1 cellular context compared by ENCODE assay signal in the genomic region with DNA sequence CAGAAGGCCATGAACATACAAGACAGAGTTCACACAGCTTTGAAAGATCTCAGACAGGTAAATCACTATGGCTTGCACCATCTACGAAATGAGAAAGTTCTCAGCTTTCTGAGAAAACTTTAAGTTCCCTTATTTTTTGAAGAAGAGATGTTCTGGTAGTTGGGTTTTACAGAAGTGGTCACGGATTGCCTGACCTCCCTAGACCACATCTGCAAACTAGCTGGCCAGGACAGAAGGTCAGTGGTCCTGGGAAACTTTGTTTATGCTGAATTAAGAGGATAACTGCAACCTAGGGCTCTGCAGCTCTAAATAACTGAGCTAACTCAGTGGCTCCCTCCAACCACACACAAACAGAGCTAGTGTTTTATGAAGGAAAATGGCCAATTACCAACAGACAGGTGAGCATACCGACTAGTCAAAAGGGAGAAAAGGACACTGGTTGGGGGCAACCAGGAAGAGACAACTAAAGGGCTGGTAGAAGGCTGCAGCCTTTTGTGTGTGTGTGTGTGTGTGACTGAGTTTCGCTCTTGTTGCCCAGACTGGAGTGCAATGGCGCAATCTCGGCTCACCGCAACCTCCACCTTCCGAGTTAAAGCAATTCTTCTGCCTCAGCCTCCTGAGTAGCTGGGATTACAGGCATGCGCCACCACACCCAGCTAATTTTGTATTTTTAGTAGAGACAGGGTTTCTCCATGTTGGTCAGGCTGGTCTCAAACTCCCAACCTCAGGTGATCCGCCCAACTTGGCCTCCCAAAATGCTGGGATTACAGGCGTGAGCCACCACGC.
TF ChIP-seq lines count a peak whose summit lies in the region.

No MANE protein-coding gene starts in this region.

TF ChIP-seq in K562, 482 proteins besides CTCF, POLR2A, EP300 and RAD21:
- TF ChIP-seq CEBPB (tag; IDR thresholded peaks at IDR 0.05): 0 out of 2 replicates have a peak, but pooled peaks have one; percentile 17
